In genomic region chr19:17405250-17406038, GRCh38 we compare ENCODE assay signal across 7 cellular contexts. TPM values are rescaled to one million over a fixed set of nuclear protein-coding genes. Genes with fewer than 3 reads are reported as not detected.
DNase-seq lines count a peak whose midpoint lies in the region; ATAC-seq and TF ChIP-seq lines count a peak whose summit lies in the region.

A gene with protein sequence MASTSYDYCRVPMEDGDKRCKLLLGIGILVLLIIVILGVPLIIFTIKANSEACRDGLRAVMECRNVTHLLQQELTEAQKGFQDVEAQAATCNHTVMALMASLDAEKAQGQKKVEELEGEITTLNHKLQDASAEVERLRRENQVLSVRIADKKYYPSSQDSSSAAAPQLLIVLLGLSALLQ (minus strand): TSS chr19:17405630. CDS start chr19:17405575, 55 bp downstream.

- H3K9me3 Mint-ChIP-seq in activated T-cell treated with anti-CD3 and anti-CD28 coated beads, Interleukin-2, amount 50 U/mL, for 72 hours = no peaks in the 10 kb centered on the region

- H3K27ac Mint-ChIP-seq in activated T-cell treated with anti-CD3 and anti-CD28 coated beads, Interleukin-2, amount 50 U/mL, for 72 hours = peak within 1 kb of the TSS; percentile 91

- no peak for TF ChIP-seq CTCF in omental fat pad (IDR thresholded peaks at IDR 0.05)

- peaks cover 54% of the 10 kb centered on the region for H3K4me1 Mint-ChIP-seq in activated T-cell treated with anti-CD3 and anti-CD28 coated beads, Interleukin-2, amount 50 U/mL, for 72 hours (ENCODE audit: low read depth)

- H3K27me3 Mint-ChIP-seq in activated T-cell treated with anti-CD3 and anti-CD28 coated beads, Interleukin-2, amount 50 U/mL, for 72 hours (ENCODE audit: low read depth) = no peaks in the 10 kb centered on the region

- peaks cover 0 to 2% of the 10 kb centered on the region in 2 donors for H3K36me3 Mint-ChIP-seq in activated T-cell treated with anti-CD3 and anti-CD28 coated beads, Interleukin-2, amount 50 U/mL, for 72 hours (ENCODE audit: insufficient read depth in 2 of 2)

- ATAC-seq in GM18517 (IDR thresholded peaks at IDR 0.05; ENCODE audit: unreplicated experiment) (peak; percentile 78), HG02759 (IDR thresholded peaks at IDR 0.05; ENCODE audit: unreplicated experiment) (peak; percentile 78), omental fat pad (ENCODE audit: low FRiP score) (peak; percentile 88)
- ATAC-seq in activated T-cell treated with anti-CD3 and anti-CD28 coated beads, Interleukin-2, amount 50 U/mL, for 72 hours (replicated peaks in 1 of 2) = peak; percentile 69 to 81

- peak within 1 kb of the TSS; percentile 87 to 97 for H3K4me3 Mint-ChIP-seq in activated T-cell treated with anti-CD3 and anti-CD28 coated beads, Interleukin-2, amount 50 U/mL, for 72 hours

- DNase-seq in NOMO-1 (lab: John Stamatoyannopoulos, UW; ENCODE audit: unreplicated experiment in 2 of 2) (peak; percentile 91 to 95), germinal center (ENCODE audit: low spot score) (peak; percentile 94), omental fat pad (ENCODE audit: low spot score) (no peak), DMS53 (lab: John Stamatoyannopoulos, UW) (no peak)
- peak; percentile 55 to 58 for DNase-seq in activated T-cell treated with anti-CD3 and anti-CD28 coated beads, Interleukin-2, amount 50 U/mL, for 72 hours

RNA-seq across cellular contexts. Expression of the gene that starts here (rescaled TPM):
- 10 to 100 TPM; 40.9 to 75.0 TPM for total RNA-seq in activated T-cell treated with anti-CD3 and anti-CD28 coated beads, Interleukin-2, amount 50 U/mL, for 72 hours
- total RNA-seq in omental fat pad = 100 to 1,000 TPM; 126 to 368 (median 146) TPM

Comparison
In these comparisons a context has a peak if more than half of its experiments do, and no peak if none do; other contexts are left out.
1. DNase-seq: peak in NOMO-1 (2 of 2), activated T-cell treated with anti-CD3 and anti-CD28 coated beads, Interleukin-2, amount 50 U/mL, for 72 hours (2 of 2) and germinal center (single experiment); none in omental fat pad (single experiment) and DMS53 (single experiment).
2. Peak in every context shown above with its lines, with median percentiles within 50 percentile points of each other: ATAC-seq.